ENCODE assay signal across 5 cellular contexts in the genomic region with DNA sequence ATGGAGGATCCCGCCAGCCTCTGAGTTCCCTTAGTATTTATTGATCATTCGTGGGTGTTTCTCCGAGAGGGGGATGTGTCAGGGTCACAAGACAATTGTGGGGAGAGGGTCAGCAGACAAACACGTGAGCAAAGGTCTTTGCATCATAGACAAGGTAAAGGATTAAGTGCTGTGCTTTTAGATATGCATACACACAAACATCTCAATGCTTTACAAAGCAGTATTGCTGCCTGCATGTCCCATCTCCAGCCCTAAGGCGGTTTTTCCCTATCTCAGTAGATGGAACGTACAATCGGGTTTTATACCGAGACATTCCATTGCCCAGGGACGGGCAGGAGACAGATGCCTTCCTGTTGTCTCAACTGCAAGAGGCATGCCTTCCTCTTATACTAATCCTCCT. TPM values are rescaled to one million over a fixed set of nuclear protein-coding genes. Genes with fewer than 3 reads are reported as not detected.
"Had no signal": no experiment of that assay in that cellular context is flagged by ENCODE, and none has a peak within 500 bp of the region (broad histone marks: within the 10 kb centered on the region; RNA-seq: fewer than 3 reads in every experiment).

No MANE protein-coding gene starts in this region.

RNA-seq across cellular contexts. Expression of a gene that starts 59.1 kb away (rescaled TPM):
- total RNA-seq: OCI-LY7, PC-9, Right ventricle myocardium inferior, Right ventricle myocardium superior, SJSA1 had no signal
